In genomic region chr1:166164646-166164994, GRCh38 we compare ENCODE assay signal across 11 cellular contexts. TPM values are rescaled to one million over a fixed set of nuclear protein-coding genes. Genes with fewer than 3 reads are reported as not detected.
A peak's percentile ranks its signal among the peaks of the same experiment; 100 is the strongest.
DNase-seq lines count a peak whose midpoint lies in the region; ATAC-seq, FAIRE-seq and TF ChIP-seq lines count a peak whose summit lies in the region.
"Had no signal": no experiment of that assay in that cellular context is flagged by ENCODE, and none has a peak within 500 bp of the region (broad histone marks: within the 10 kb centered on the region; RNA-seq: fewer than 3 reads in every experiment).

No MANE protein-coding gene starts in this region.

- no peak for ATAC-seq in HG03097 (IDR thresholded peaks at IDR 0.05; ENCODE audit: low FRiP score, unreplicated experiment)

- H3K4me2 ChIP-seq in BLaER1 treated with 17β-estradiol and CSF1 and Interleukin-3, amounts not matched to agents 10 nM and 100 nM = peak overlapping the region; percentile 95 to 100 (median 100)

- peaks cover 9 to 31% (median 25%) of the 10 kb centered on the region in 10 experiments for H3K4me1 ChIP-seq in BLaER1 treated with 17β-estradiol and CSF1 and Interleukin-3, amounts not matched to agents 10 nM and 100 nM
- H3K4me1 ChIP-seq in duodenal mucosa (ENCODE audit: control insufficient read depth in 1 of 2, insufficient read depth in 2 of 2, low read length in 2 of 2) (peaks cover 13 to 19% of the 10 kb centered on the region in 2 donors), prostate gland (replicated peaks) (peaks cover 8% of the 10 kb centered on the region)

- TF ChIP-seq POLR2A in prostate gland (IDR thresholded peaks at IDR 0.05) = no peak

- TF ChIP-seq CTCF in prostate gland (IDR thresholded peaks at IDR 0.05) = no peak

- FAIRE-seq in GM19239 (lab: Jason Lieb, UNC) (peak; percentile 4), urothelium cell line (lab: Jason Lieb, UNC) (no peak)

- H3K9ac ChIP-seq in BLaER1 treated with 17β-estradiol and CSF1 and Interleukin-3, amounts not matched to agents 10 nM and 100 nM = no peak overlapping the region
- H3K9ac ChIP-seq in duodenal mucosa (ENCODE audit: low read depth in 1 of 2, low read length in 2 of 2) = no peak overlapping the region

- H4K20me1 ChIP-seq in BLaER1 treated with 17β-estradiol and CSF1 and Interleukin-3, amounts not matched to agents 10 nM and 100 nM = peaks cover 0 to 42% (median 21%) of the 10 kb centered on the region in 11 experiments; a peak in 18 of 22 replicates

- no peak overlapping the region for H3K27ac ChIP-seq in BLaER1 treated with 17β-estradiol and CSF1 and Interleukin-3, amounts not matched to agents 10 nM and 100 nM
- H3K27ac ChIP-seq in duodenal mucosa (ENCODE audit: low read depth, low read length) (no peak overlapping the region), prostate gland (no peak overlapping the region)

- H3K9me3 ChIP-seq in BLaER1 treated with 17β-estradiol and CSF1 and Interleukin-3, amounts not matched to agents 10 nM and 100 nM (replicated peaks in 1 of 11) = no peaks in the 10 kb centered on the region
- no peaks in the 10 kb centered on the region for H3K9me3 ChIP-seq in duodenal mucosa (ENCODE audit: control insufficient read depth in 1 of 2, low read length in 2 of 2)
- no peaks in the 10 kb centered on the region for H3K9me3 ChIP-seq in prostate gland

- intact Hi-C loops in prostate gland (cut with DNase I) = no loop called here

- no peak for DNase-seq in GM19239 (ENCODE audit: insufficient read length, low spot score)
- no peak for DNase-seq in prostate gland (ENCODE audit: low spot score)
- no peak for DNase-seq in NCI-H345 treated with DMSO at 0.1 percent for 48 hours (lab: John Stamatoyannopoulos, UW; ENCODE audit: unreplicated experiment)
- DNase-seq in medulla oblongata (ENCODE audit: extremely low spot score) = no peak
- no peak for DNase-seq in urothelium cell line (ENCODE audit: low spot score)
- DNase-seq: DMS153, NCI-H345 had no signal

- peaks cover 31 to 44% (median 37%) of the 10 kb centered on the region in 11 experiments for H3K27me3 ChIP-seq in BLaER1 treated with 17β-estradiol and CSF1 and Interleukin-3, amounts not matched to agents 10 nM and 100 nM
- H3K27me3 ChIP-seq in duodenal mucosa (ENCODE audit: control insufficient read depth in 1 of 2, insufficient read depth in 2 of 2, low read length in 2 of 2) (peaks cover 9 to 16% of the 10 kb centered on the region in 2 donors), prostate gland (replicated peaks; ENCODE audit: insufficient read depth) (no peaks in the 10 kb centered on the region)

- no peaks in the 10 kb centered on the region for H3K36me3 ChIP-seq in BLaER1 treated with 17β-estradiol and CSF1 and Interleukin-3, amounts not matched to agents 10 nM and 100 nM
- H3K36me3 ChIP-seq in duodenal mucosa (ENCODE audit: control insufficient read depth in 1 of 2, insufficient read depth in 2 of 2, low read length in 2 of 2) (no peaks in the 10 kb centered on the region), prostate gland (no peaks in the 10 kb centered on the region)

- WGBS in prostate gland = 18% methylated on average over 5 of the region's 5 CpGs

- peak overlapping the region in 8 of 10 experiments; percentile 68 to 81 (median 74); a peak in 12 of 20 replicates for H3K4me3 ChIP-seq in BLaER1 treated with 17β-estradiol and CSF1 and Interleukin-3, amounts not matched to agents 10 nM and 100 nM
- H3K4me3 ChIP-seq in duodenal mucosa (ENCODE audit: low read depth in 1 of 2, low read length in 2 of 2) (peak overlapping the region; percentile 68), prostate gland (peak overlapping the region; percentile 52 to 79)

RNA-seq across cellular contexts. Expression of gene FAM78B, which starts 2.2 kb away (rescaled TPM):
- total RNA-seq in prostate gland = 10 to 100 TPM in 1 of 2 donors, 1 to 10 TPM in 1; 3.7 to 11.0 TPM
- total RNA-seq: fibroblast of villous mesenchyme had no signal
